ENCODE assay signal across 8 cellular contexts in the genomic region with DNA sequence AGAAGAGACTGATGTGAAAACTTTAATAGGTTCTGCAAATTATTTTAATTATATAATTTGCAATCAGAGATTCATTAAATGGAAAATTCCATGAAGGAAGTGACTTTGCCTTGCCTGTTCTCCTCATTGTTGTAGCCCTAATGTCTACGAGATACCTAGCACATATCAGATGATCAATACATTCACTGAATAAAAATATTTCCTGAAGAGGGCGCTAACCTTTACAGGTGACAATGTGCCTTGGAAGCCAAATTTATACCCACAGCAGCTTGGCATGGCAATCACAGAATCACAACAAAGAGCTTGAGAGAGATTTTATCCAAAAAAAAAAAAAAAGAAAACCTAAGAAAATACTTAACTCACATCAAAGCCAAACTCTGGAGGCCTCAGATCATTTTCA. TPM values are rescaled to one million over a fixed set of nuclear protein-coding genes. Genes with fewer than 3 reads are reported as not detected.
DNase-seq lines count a peak whose midpoint lies in the region; ATAC-seq and TF ChIP-seq lines count a peak whose summit lies in the region.

No MANE protein-coding gene starts in this region.

- H3K4me3 ChIP-seq in epithelial cell of esophagus (ENCODE audit: low read length): no peak overlapping the region

- in situ Hi-C loops in ACHN (cut with HindIII; ENCODE audit: low pct_ligation_motif_present, low pct_unique_long_range_greater_than_20kb, low sequenced_read_pairs): no loop called here

- peak; percentile 47 for TF ChIP-seq CTCF in GM12872 (IDR thresholded peaks at IDR 0.05; ENCODE audit: insufficient read depth, low read depth, low read length)
- peak; percentile 42 for TF ChIP-seq CTCF in epithelial cell of esophagus (IDR thresholded peaks at IDR 0.05; ENCODE audit: insufficient read depth, low read depth, low read length, missing control alignments)

- peak; percentile 53 for DNase-seq in ACHN
- DNase-seq in NCI-H460 (ENCODE audit: extremely low read depth, low read depth): peak; percentile 15
- peak; percentile 37 for DNase-seq in epithelial cell of esophagus (ENCODE audit: low read depth)
- no peak for DNase-seq in GF-D8 (lab: John Stamatoyannopoulos, UW)
- no peak for DNase-seq in HK-2 (ENCODE audit: unreplicated experiment)
- no peak for DNase-seq in pons (ENCODE audit: low spot score)

- ATAC-seq in HG03139 (IDR thresholded peaks at IDR 0.05; ENCODE audit: unreplicated experiment): no peak

RNA-seq across cellular contexts. Expression of a gene that starts 17.4 kb away (rescaled TPM):
- 17.0 and 19.4 TPM in 2 replicates for total RNA-seq in NCI-H460 (2014; rRNA removed; shearing (Covaris generic))
- polyA plus RNA-seq in NCI-H460 (2014; cell fraction: nucleus; rRNA removed): 14.3 and 22.6 TPM in 2 replicates

RNA-seq across cellular contexts. Expression of a gene that starts 36.1 kb away (rescaled TPM):
- total RNA-seq in NCI-H460 (2014; rRNA removed; shearing (Covaris generic)): 22.3 and 27.8 TPM in 2 replicates
- polyA plus RNA-seq in NCI-H460 (2014; cell fraction: nucleus; rRNA removed): 24.1 and 24.2 TPM in 2 replicates

RNA-seq across cellular contexts. Expression of a gene that starts 42.0 kb away (rescaled TPM):
- total RNA-seq in NCI-H460 (2014; rRNA removed; shearing (Covaris generic)): 15.2 and 18.1 TPM in 2 replicates
- 3.7 and 6.1 TPM in 2 replicates for polyA plus RNA-seq in NCI-H460 (2014; cell fraction: nucleus; rRNA removed)

RNA-seq across cellular contexts. Expression of a gene that starts 52.3 kb away (rescaled TPM):
- total RNA-seq in NCI-H460 (2014; rRNA removed; shearing (Covaris generic)): not detected in 2 replicates
- polyA plus RNA-seq in NCI-H460 (2014; cell fraction: nucleus; rRNA removed): not detected in 2 replicates

Comparison
In these comparisons a context has a peak if more than half of its experiments do, and no peak if none do; other contexts are left out.
1. DNase-seq: peak in ACHN (single experiment), NCI-H460 (single experiment) and epithelial cell of esophagus (single experiment); none in GF-D8 (single experiment), HK-2 (single experiment) and pons (single experiment).